Comparison of ENCODE assay signal across 14 cellular contexts in genomic region chr12:24379493-24379892, GRCh38.
"Had no signal": no experiment of that assay in that cellular context is flagged by ENCODE, and none has a peak within 500 bp of the region (broad histone marks: within the 10 kb centered on the region; RNA-seq: fewer than 3 reads in every experiment).

No MANE protein-coding gene starts in this region.

- H3K27me3 Mint-ChIP-seq: activated CD8-positive, alpha-beta T cell treated with anti-CD3 and anti-CD28 coated beads for 36 hours; progenitor cell of endocrine pancreas; T-cell had no signal

- H3K27ac Mint-ChIP-seq: activated CD8-positive, alpha-beta T cell treated with anti-CD3 and anti-CD28 coated beads for 36 hours; activated T-cell treated with anti-CD3 and anti-CD28 coated beads, Interleukin-2, amount 50 U/mL, for 72 hours; progenitor cell of endocrine pancreas; T-cell had no signal

- H3K4me1 ChIP-seq: gastrocnemius medialis had no signal

- H3K36me3 ChIP-seq: gastrocnemius medialis had no signal

- H3K27me3 ChIP-seq: gastrocnemius medialis had no signal

- H3K9me3 ChIP-seq: gastrocnemius medialis had no signal

- H3K4me3 ChIP-seq: gastrocnemius medialis had no signal

- ATAC-seq: activated CD8-positive, alpha-beta T cell treated with anti-CD3 and anti-CD28 coated beads for 36 hours; activated T-cell treated with anti-CD3 and anti-CD28 coated beads, Interleukin-2, amount 50 U/mL, for 72 hours; gastrocnemius medialis; right cardiac atrium; T-cell had no signal

- H3K36me3 Mint-ChIP-seq: T-cell had no signal

- H3K4me1 Mint-ChIP-seq: T-cell had no signal

- DNase-seq: activated CD4-positive, alpha-beta T cell treated with anti-CD3 and anti-CD28 coated beads for 4 hours; activated CD8-positive, alpha-beta memory T cell treated with anti-CD3 and anti-CD28 coated beads, Interleukin-2, amount 50 U/mL, for 4 hours; activated CD8-positive, alpha-beta T cell treated with anti-CD3 and anti-CD28 coated beads for 36 hours; activated gamma-delta T cell treated with Interleukin-2 at 50 U/mL for 16 hours; activated T-cell treated with anti-CD3 and anti-CD28 coated beads, Interleukin-2, amount 50 U/mL, for 72 hours; aorta; gastrocnemius medialis; kidney glomerular epithelial cell; midbrain; right cardiac atrium; stimulated activated naive CD4-positive, alpha-beta T cell; T-cell; T1000 had no signal

- H3K4me3 Mint-ChIP-seq: activated CD8-positive, alpha-beta T cell treated with anti-CD3 and anti-CD28 coated beads for 36 hours; activated T-cell treated with anti-CD3 and anti-CD28 coated beads, Interleukin-2, amount 50 U/mL, for 72 hours; T-cell had no signal

- H3K27ac ChIP-seq: gastrocnemius medialis had no signal
